Comparison of ENCODE assay signal across 21 cellular contexts in the genomic region with DNA sequence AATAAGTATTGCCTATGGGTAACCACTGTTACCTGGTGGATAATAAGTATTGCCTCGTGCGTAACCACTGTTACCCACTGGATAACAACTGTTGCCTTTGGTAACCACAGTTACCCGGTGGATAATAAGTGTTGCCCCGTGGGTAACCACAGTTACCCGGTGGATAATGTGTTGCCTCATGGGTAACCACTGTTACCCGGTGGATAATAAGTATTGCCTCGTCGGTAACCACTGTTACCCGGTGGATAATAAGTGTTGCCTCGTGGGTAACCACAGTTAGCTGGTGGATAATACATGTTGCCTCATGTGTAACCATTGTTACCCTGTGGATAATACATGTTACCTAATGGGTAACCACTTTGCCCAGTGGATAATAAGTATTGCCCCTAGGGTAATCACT. TPM values are rescaled to one million over a fixed set of nuclear protein-coding genes. Genes with fewer than 3 reads are reported as not detected.
DNase-seq lines count a peak whose midpoint lies in the region; ATAC-seq, FAIRE-seq and TF ChIP-seq lines count a peak whose summit lies in the region.
"Had no signal": no experiment of that assay in that cellular context is flagged by ENCODE, and none has a peak within 500 bp of the region (broad histone marks: within the 10 kb centered on the region; RNA-seq: fewer than 3 reads in every experiment).

No MANE protein-coding gene starts in this region.

- DNase-seq in GM12891 (ENCODE audit: insufficient read length, low spot score), result no peak
- DNase-seq in GM12878 (ENCODE audit: low read depth, low spot score), result no peak
- peak; percentile 70 for DNase-seq in esophagus muscularis mucosa (ENCODE audit: extremely low spot score)
- peak; percentile 46 to 60 for DNase-seq in vagina (ENCODE audit: extremely low spot score in 2 of 2)
- no peak for DNase-seq in left ventricle myocardium inferior
- DNase-seq in GM20000 (ENCODE audit: low spot score), result no peak
- DNase-seq: C1 segment of cervical spinal cord; Calu3; CD4-positive, alpha-beta memory T cell; COR-L47; DMS153; DND-41; GOT3; HFFc6 had no signal

- H3K4me2 ChIP-seq in GM12878 (ENCODE audit: control insufficient read depth, insufficient read depth), result no peak overlapping the region

- RAD21 ChIA-PET in GM12878 (lab: Charles Lee; ENCODE audit: unreplicated experiment), result no interaction called here

- POLR2A ChIA-PET in GM12878 (lab: Charles Lee), result no interaction called here

- CTCF ChIA-PET in GM12878 (lab: Yijun Ruan, JAX), result no interaction called here

- H3K9ac ChIP-seq in GM12878 (ENCODE audit: control insufficient read depth, insufficient read depth, low read length), result no peak overlapping the region

- H3K9me3 ChIP-seq in GM12878 (replicated peaks; ENCODE audit: control insufficient read depth, insufficient read depth, low read length), result peaks cover 6% of the 10 kb centered on the region; the same call in 2 of the 3 replicates
- H3K9me3 ChIP-seq in esophagus muscularis mucosa, result no peaks in the 10 kb centered on the region
- peaks cover 5% of the 10 kb centered on the region for H3K9me3 ChIP-seq in vagina
- H3K9me3 ChIP-seq in left ventricle myocardium inferior (replicated peaks), result peaks cover 22% of the 10 kb centered on the region
- H3K9me3 ChIP-seq: HAP-1 had no signal

- no peaks in the 10 kb centered on the region for H4K20me1 ChIP-seq in GM12878 (ENCODE audit: control insufficient read depth, insufficient read depth)

- TF ChIP-seq EP300 in GM12878 (IDR thresholded peaks at IDR 0.05; ENCODE audit: borderline replicate concordance in 1 of 2, control insufficient read depth in 1 of 2, low read depth in 2 of 2, low read length in 2 of 2) (no peak), esophagus muscularis mucosa (IDR thresholded peaks at IDR 0.05) (no peak)

- FAIRE-seq in GM12891 (lab: Jason Lieb, UNC) (no peak), GM12878 (lab: Jason Lieb, UNC) (no peak)
- FAIRE-seq: G401.6, H54 had no signal

- no peaks in the 10 kb centered on the region for H3K79me2 ChIP-seq in GM12878 (ENCODE audit: control insufficient read depth, insufficient read depth, low read length)

- ATAC-seq in GM12878 (no peak), GM19395 (IDR thresholded peaks at IDR 0.05; ENCODE audit: unreplicated experiment) (no peak)

- in situ Hi-C loops in GM12878 (cut with MboI), result no loop called here

- H3K36me3 ChIP-seq in GM12878 (ENCODE audit: control insufficient read depth in 2 of 2, insufficient read depth in 2 of 2, low read length in 1 of 2), result no peaks in the 10 kb centered on the region
- no peaks in the 10 kb centered on the region for H3K36me3 ChIP-seq in esophagus muscularis mucosa
- H3K36me3 ChIP-seq in vagina, result no peaks in the 10 kb centered on the region
- no peaks in the 10 kb centered on the region for H3K36me3 ChIP-seq in left ventricle myocardium inferior
- H3K36me3 ChIP-seq: HAP-1 had no signal

- TF ChIP-seq CTCF in GM12878 (IDR thresholded peaks at IDR 0.05 in 2 of 3, conservative IDR thresholded peaks at IDR 0.05 in 1 of 3; ENCODE audit: control insufficient read depth in 2 of 3, extremely low read depth in 1 of 3, insufficient read depth in 1 of 3, low read depth in 3 of 3, low read length in 3 of 3) (no peak), esophagus muscularis mucosa (IDR thresholded peaks at IDR 0.05) (no peak), vagina (IDR thresholded peaks at IDR 0.05) (no peak), left ventricle myocardium inferior (IDR thresholded peaks at IDR 0.05; ENCODE audit: borderline replicate concordance) (no peak), GM20000 (IDR thresholded peaks at IDR 0.05; ENCODE audit: extremely low read depth, missing control alignments) (no peak)

- H3K4me3 ChIP-seq in GM12878 (no peak overlapping the region), esophagus muscularis mucosa (no peak overlapping the region), vagina (no peak overlapping the region), left ventricle myocardium inferior (no peak overlapping the region)
- H3K4me3 ChIP-seq: HAP-1 had no signal

- TF ChIP-seq POLR2A in GM12891 (IDR thresholded peaks at IDR 0.05; ENCODE audit: low read depth, low read length) (no peak), GM12878 (IDR thresholded peaks at IDR 0.05; ENCODE audit: low read depth, low read length) (no peak), esophagus muscularis mucosa (IDR thresholded peaks at IDR 0.05; ENCODE audit: low read depth) (no peak), vagina (IDR thresholded peaks at IDR 0.05) (no peak)

- no TSS peak for BruUV-seq in GM12878 (replicated peaks; lab: Mats Ljungman, UMichigan)

- no peaks in the 10 kb centered on the region for H3K4me1 ChIP-seq in GM12878 (ENCODE audit: control insufficient read depth, insufficient read depth, low read length)
- no peaks in the 10 kb centered on the region for H3K4me1 ChIP-seq in esophagus muscularis mucosa
- H3K4me1 ChIP-seq in vagina, result no peaks in the 10 kb centered on the region
- H3K4me1 ChIP-seq in left ventricle myocardium inferior, result no peaks in the 10 kb centered on the region
- H3K4me1 ChIP-seq: HAP-1 had no signal

- no peak for TF ChIP-seq RAD21 in GM12878 (IDR thresholded peaks at IDR 0.05; ENCODE audit: insufficient read depth, low read depth, low read length)

- intact Hi-C loops in GM12878 (cut with micrococcal nuclease; ENCODE audit: unreplicated experiment), result loop anchor here (5.0 kb wide), 1 partner anchor 263 kb away; no protein-coding TSS in a partner anchor
- intact Hi-C loops in esophagus muscularis mucosa (cut with DNase I), result no loop called here
- intact Hi-C loops in vagina (cut with DNase I), result no loop called here
- intact Hi-C loops in left ventricle myocardium inferior (cut with micrococcal nuclease), result no loop called here

- 12% methylated on average over 10 of the region's 10 CpGs for WGBS in GM12878 (ENCODE audit: insufficient coverage, insufficient replicate concordance, low lambda C conversion rate, missing lambda C conversion rate)
- WGBS in esophagus muscularis mucosa, result 94% methylated on average over 10 of the region's 10 CpGs

- SMC1A ChIA-PET in GM12878 (lab: Charles Lee; ENCODE audit: uncharacterized antibody, unreplicated experiment), result no interaction called here

- H3K27ac ChIP-seq in GM12878 (ENCODE audit: control insufficient read depth, insufficient read depth) (no peak overlapping the region), esophagus muscularis mucosa (replicated peaks in 1 of 4) (no peak overlapping the region), vagina (no peak overlapping the region), left ventricle myocardium inferior (replicated peaks) (no peak overlapping the region)

- H2AFZ ChIP-seq in GM12878 (ENCODE audit: control insufficient read depth, low read depth, low read length), result no peak overlapping the region

- H3K27me3 ChIP-seq in GM12878 (replicated peaks in 1 of 2; ENCODE audit: control insufficient read depth in 2 of 2, insufficient read depth in 2 of 2, low read length in 1 of 2), result 0 out of 4 replicates have a peak, but pooled peaks cover 0 to 4% of the 10 kb centered on the region in 2 experiments
- H3K27me3 ChIP-seq in esophagus muscularis mucosa, result no peaks in the 10 kb centered on the region
- no peaks in the 10 kb centered on the region for H3K27me3 ChIP-seq in vagina
- H3K27me3 ChIP-seq in left ventricle myocardium inferior (ENCODE audit: low read depth), result no peaks in the 10 kb centered on the region

TF ChIP-seq in GM12891, 5 proteins besides CTCF, POLR2A, EP300 and RAD21 (continues in another document):
- TF ChIP-seq TAF1 (IDR thresholded peaks at IDR 0.05; ENCODE audit: low read depth, low read length) (no peak), SPI1 (IDR thresholded peaks at IDR 0.05; ENCODE audit: low read depth, low read length) (no peak)

TF ChIP-seq in GM12878, 131 proteins besides CTCF, POLR2A, EP300 and RAD21 (continues in another document):
- no peak for TF ChIP-seq SMARCA5 (IDR thresholded peaks at IDR 0.05)

RNA-seq across cellular contexts. Expression of gene NXPE4, which starts 9.8 kb away (rescaled TPM):
- polyA plus RNA-seq in GM12891 (2012; ENCODE audit: low read depth, missing spikeins), result not detected
- total RNA-seq in GM12878 (2013; cell fraction: nucleolus; rRNA removed), result not detected in 2 replicates
- total RNA-seq in GM12878 (2014; rRNA removed), result not detected in 2 replicates
- not detected in 2 replicates for total RNA-seq in GM12878 (2014; rRNA removed; fragmentation: Illumina TruSeq; extraction: Trizol)
- not detected in 2 replicates for total RNA-seq in GM12878 (2021)
- polyA plus RNA-seq in GM12878 (2011; ENCODE audit: low read depth), result not detected
- polyA plus RNA-seq in GM12878 (2011; rRNA removed), result not detected in 2 replicates
- not detected in 2 replicates for polyA plus RNA-seq in GM12878 (2011; cell fraction: cytosol; rRNA removed)
- not detected in 2 replicates for polyA plus RNA-seq in GM12878 (2011; cell fraction: nucleus; rRNA removed)
- polyA plus RNA-seq in GM12878 (2012), result not detected in 2 replicates
- not detected in 2 replicates for polyA plus RNA-seq in GM12878 (2014; fragmentation: Illumina TruSeq; extraction: Trizol)
- polyA plus RNA-seq in GM12878 (2014; fragmentation: Nextera tagmentation; extraction: Ambion mirVana), result not detected
- polyA plus RNA-seq in GM12878 (2014; rRNA removed), result not detected in 2 replicates
- polyA plus RNA-seq in GM12878 (2016; fragmentation: Nextera tagmentation; extraction: Ambion mirVana), result not detected
- not detected in 2 replicates for polyA minus RNA-seq in GM12878 (2011; rRNA and poly(A)+ RNA removed)
- polyA minus RNA-seq in GM12878 (2011; cell fraction: cytosol; rRNA and poly(A)+ RNA removed), result not detected in 2 replicates
- not detected in 2 replicates for polyA minus RNA-seq in GM12878 (2011; cell fraction: nucleus; rRNA and poly(A)+ RNA removed)
- total RNA-seq in esophagus muscularis mucosa, result not detected
- not detected for total RNA-seq in vagina
- not detected for total RNA-seq in left ventricle myocardium inferior
- total RNA-seq: A172; A673; Calu3; CD4-positive, alpha-beta memory T cell; HFFc6 had no signal
- polyA plus RNA-seq: BJ; CD4-positive, alpha-beta memory T cell had no signal

RNA-seq across cellular contexts. Expression of gene NXPE1, which starts 45.7 kb away (rescaled TPM):
- not detected for polyA plus RNA-seq in GM12891 (2012; ENCODE audit: low read depth, missing spikeins)
- total RNA-seq in GM12878 (2013; cell fraction: nucleolus; rRNA removed), result not detected in 2 replicates
- total RNA-seq in GM12878 (2014; rRNA removed) (not detected in 2 replicates), GM12878 (2014; rRNA removed; fragmentation: Illumina TruSeq; extraction: Trizol) (not detected in 2 replicates), GM12878 (2021) (0.16 TPM in 1 of 2 replicates, not detected in the other), esophagus muscularis mucosa (not detected), vagina (not detected), left ventricle myocardium inferior (not detected)
- not detected for polyA plus RNA-seq in GM12878 (2011; ENCODE audit: low read depth)
- polyA plus RNA-seq in GM12878 (2011; rRNA removed) (not detected in 2 replicates), GM12878 (2014; fragmentation: Illumina TruSeq; extraction: Trizol) (not detected in 2 replicates), GM12878 (2014; fragmentation: Nextera tagmentation; extraction: Ambion mirVana) (not detected), GM12878 (2014; rRNA removed) (not detected in 2 replicates), GM12878 (2016; fragmentation: Nextera tagmentation; extraction: Ambion mirVana) (not detected)
- not detected in 2 replicates for polyA plus RNA-seq in GM12878 (2011; cell fraction: cytosol; rRNA removed)
- not detected in 2 replicates for polyA plus RNA-seq in GM12878 (2011; cell fraction: nucleus; rRNA removed)
- polyA plus RNA-seq in GM12878 (2012), result not detected in 2 replicates
- polyA minus RNA-seq in GM12878 (2011; rRNA and poly(A)+ RNA removed), result not detected in 2 replicates
- not detected in 2 replicates for polyA minus RNA-seq in GM12878 (2011; cell fraction: cytosol; rRNA and poly(A)+ RNA removed)
- polyA minus RNA-seq in GM12878 (2011; cell fraction: nucleus; rRNA and poly(A)+ RNA removed), result not detected in 2 replicates
- total RNA-seq: A172; A673; Calu3; CD4-positive, alpha-beta memory T cell; HFFc6 had no signal
- polyA plus RNA-seq: BJ; CD4-positive, alpha-beta memory T cell had no signal

Comparison
In these comparisons a context has a peak if more than half of its experiments do, and no peak if none do; other contexts are left out.
1. DNase-seq: peak in esophagus muscularis mucosa (single experiment) and vagina (2 of 2); none in GM12891 (single experiment), GM12878 (single experiment), left ventricle myocardium inferior (single experiment) and GM20000 (single experiment).